In genomic region chr1:1357871-1358432, GRCh38 we compare ENCODE assay signal across 11 cellular contexts. TPM values are rescaled to one million over a fixed set of nuclear protein-coding genes. Genes with fewer than 3 reads are reported as not detected.
DNase-seq lines count a peak whose midpoint lies in the region; ATAC-seq and TF ChIP-seq lines count a peak whose summit lies in the region.
"Had no signal": no experiment of that assay in that cellular context is flagged by ENCODE, and none has a peak within 500 bp of the region (broad histone marks: within the 10 kb centered on the region; RNA-seq: fewer than 3 reads in every experiment).

No MANE protein-coding gene starts in this region.

- H3K9me3 ChIP-seq in SJSA1 (replicated peaks): no peaks in the 10 kb centered on the region
- H3K9me3 ChIP-seq in left ventricle myocardium inferior (replicated peaks): no peaks in the 10 kb centered on the region
- no peaks in the 10 kb centered on the region for H3K9me3 ChIP-seq in osteoblast (ENCODE audit: low read depth, low read length)
- no peaks in the 10 kb centered on the region for H3K9me3 ChIP-seq in OCI-LY7 (ENCODE audit: low read length)
- H3K9me3 ChIP-seq: pancreas had no signal

- peaks cover 53% of the 10 kb centered on the region for H3K4me1 ChIP-seq in SJSA1 (replicated peaks)
- peaks cover 73% of the 10 kb centered on the region for H3K4me1 ChIP-seq in left ventricle myocardium inferior
- peaks cover 45% of the 10 kb centered on the region for H3K4me1 ChIP-seq in osteoblast (ENCODE audit: insufficient read depth, low read length)
- peaks cover 6% of the 10 kb centered on the region for H3K4me1 ChIP-seq in OCI-LY7 (ENCODE audit: insufficient read depth, low read length, poor library complexity, severe bottlenecking)
- H3K4me1 ChIP-seq: pancreas had no signal

- no peak overlapping the region for H2AFZ ChIP-seq in osteoblast (ENCODE audit: low read length)
- H2AFZ ChIP-seq in OCI-LY7 (ENCODE audit: low read length): no peak overlapping the region

- H4K20me1 ChIP-seq in osteoblast (ENCODE audit: insufficient read depth, low read length): peaks cover 18% of the 10 kb centered on the region
- no peaks in the 10 kb centered on the region for H4K20me1 ChIP-seq in OCI-LY7 (ENCODE audit: insufficient read depth, low read length)

- POLR2A ChIA-PET in OCI-LY7 (lab: Charles Lee): no interaction called here

- H3K4me3 ChIP-seq in AG09309 (ENCODE audit: control insufficient read depth, low read depth, low read length) (peak overlapping the region; percentile 95), SJSA1 (peak overlapping the region; percentile 48), left ventricle myocardium inferior (peak overlapping the region; percentile 69), osteoblast (ENCODE audit: insufficient read depth, low read length) (peak overlapping the region; percentile 95), OCI-LY7 (ENCODE audit: low read depth, low read length, poor library complexity, severe bottlenecking) (no peak overlapping the region)

- DNase-seq in AG09309 (ENCODE audit: low read depth) (no peak), SJSA1 (ENCODE audit: low read depth in 1 of 2, low spot score in 2 of 2) (peak in 1 of 2 experiments; percentile 68), left ventricle myocardium inferior (no peak), osteoblast (ENCODE audit: insufficient read length, low spot score, missing footprints) (peak; percentile 90), DMS79 treated with DMSO at 0.1 percent for 48 hours (lab: John Stamatoyannopoulos, UW) (no peak), epidermal melanocyte (ENCODE audit: insufficient read length, low spot score) (no peak), OCI-LY7 (ENCODE audit: low spot score) (no peak)
- DNase-seq: effector memory CD8-positive, alpha-beta T cell; NCI-H526 had no signal

- H3K27ac ChIP-seq in SJSA1: peak overlapping the region; percentile 90
- H3K27ac ChIP-seq in left ventricle myocardium inferior (replicated peaks): peak overlapping the region; percentile 84
- H3K27ac ChIP-seq in osteoblast (ENCODE audit: low read depth, low read length): peak overlapping the region; percentile 85
- no peak overlapping the region for H3K27ac ChIP-seq in OCI-LY7 (ENCODE audit: low read depth, low read length, poor library complexity, severe bottlenecking)

- H3K27me3 ChIP-seq in SJSA1 (replicated peaks): no peaks in the 10 kb centered on the region
- H3K27me3 ChIP-seq in left ventricle myocardium inferior (ENCODE audit: low read depth): peaks cover 82% of the 10 kb centered on the region
- no peaks in the 10 kb centered on the region for H3K27me3 ChIP-seq in osteoblast (ENCODE audit: insufficient read depth, low read length)
- H3K27me3 ChIP-seq: pancreas had no signal

- CTCF ChIA-PET in OCI-LY7 (lab: Charles Lee; ENCODE audit: unreplicated experiment): no interaction called here

- peaks cover 24% of the 10 kb centered on the region for H3K36me3 ChIP-seq in SJSA1
- no peaks in the 10 kb centered on the region for H3K36me3 ChIP-seq in left ventricle myocardium inferior
- peaks cover 18% of the 10 kb centered on the region for H3K36me3 ChIP-seq in osteoblast (ENCODE audit: insufficient read depth, low read length)
- no peaks in the 10 kb centered on the region for H3K36me3 ChIP-seq in OCI-LY7 (ENCODE audit: insufficient read depth, low read length)
- H3K36me3 ChIP-seq: pancreas had no signal

- BruUV-seq in OCI-LY7 (replicated peaks; lab: Mats Ljungman, UMichigan): no TSS peak

- no peak for ATAC-seq in GM21717 (IDR thresholded peaks at IDR 0.05; ENCODE audit: unreplicated experiment)
- ATAC-seq: effector memory CD8-positive, alpha-beta T cell had no signal

- H3K4me2 ChIP-seq in osteoblast (ENCODE audit: insufficient read depth, low read length): peak overlapping the region; percentile 89
- H3K4me2 ChIP-seq in OCI-LY7 (ENCODE audit: low read length): no peak overlapping the region

- no peaks in the 10 kb centered on the region for H3K9me2 ChIP-seq in OCI-LY7 (ENCODE audit: insufficient read depth, low read length)

- H3K79me2 ChIP-seq in osteoblast (ENCODE audit: insufficient read depth, low read length) (peaks cover 56% of the 10 kb centered on the region), OCI-LY7 (ENCODE audit: insufficient read depth, low read depth, low read length) (no peaks in the 10 kb centered on the region)

- intact Hi-C loops in left ventricle myocardium inferior (cut with micrococcal nuclease) (no loop called here), OCI-LY7 (cut with micrococcal nuclease; ENCODE audit: unreplicated experiment) (no loop called here)

- TF ChIP-seq CTCF in AG09309 (IDR thresholded peaks at IDR 0.05; ENCODE audit: control insufficient read depth, insufficient read depth, low read depth, low read length, missing control alignments) (no peak), left ventricle myocardium inferior (IDR thresholded peaks at IDR 0.05; ENCODE audit: borderline replicate concordance) (no peak), osteoblast (IDR thresholded peaks at IDR 0.05; ENCODE audit: extremely low read depth, low read depth, low read length) (no peak), OCI-LY7 (conservative IDR thresholded peaks at IDR 0.05; ENCODE audit: low read length) (no peak)

RNA-seq across cellular contexts. Expression of gene MXRA8, which starts 0.4 kb away (rescaled TPM):
- total RNA-seq in SJSA1 (2014; rRNA removed; shearing (Covaris generic)): 192 and 224 TPM in 2 replicates
- total RNA-seq in left ventricle myocardium inferior (20.2 TPM), osteoblast (689 and 735 TPM in 2 replicates), OCI-LY7 (2022) (not detected in 2 replicates)
- total RNA-seq in OCI-LY7 (2014; rRNA removed; shearing (Covaris generic)): not detected in 2 replicates

RNA-seq across cellular contexts. Expression of gene DVL1, which starts 8.7 kb away (rescaled TPM):
- total RNA-seq in SJSA1 (2014; rRNA removed; shearing (Covaris generic)): 85.2 and 95.9 TPM in 2 replicates
- total RNA-seq in left ventricle myocardium inferior (93.0 TPM), osteoblast (73.5 and 81.9 TPM in 2 replicates), OCI-LY7 (2022) (27.8 and 30.7 TPM in 2 replicates)
- total RNA-seq in OCI-LY7 (2014; rRNA removed; shearing (Covaris generic)): 41.7 and 47.1 TPM in 2 replicates

RNA-seq across cellular contexts. Expression of gene AURKAIP1, which starts 17.1 kb away (rescaled TPM):
- 180 and 360 TPM in 2 replicates for total RNA-seq in SJSA1 (2014; rRNA removed; shearing (Covaris generic))
- total RNA-seq in left ventricle myocardium inferior (219 TPM), osteoblast (64.8 and 74.6 TPM in 2 replicates), OCI-LY7 (2022) (145 and 172 TPM in 2 replicates)
- total RNA-seq in OCI-LY7 (2014; rRNA removed; shearing (Covaris generic)): 156 and 163 TPM in 2 replicates

RNA-seq across cellular contexts. Expression of gene TAS1R3, which starts 26.9 kb away (rescaled TPM):
- total RNA-seq in SJSA1 (2014; rRNA removed; shearing (Covaris generic)): 0.03 and 0.16 TPM in 2 replicates
- total RNA-seq in left ventricle myocardium inferior (0.93 TPM), osteoblast (under 0.01 TPM in 2 replicates), OCI-LY7 (2022) (0.99 and 1.2 TPM in 2 replicates)
- total RNA-seq in OCI-LY7 (2014; rRNA removed; shearing (Covaris generic)): 0.41 and 1.1 TPM in 2 replicates

RNA-seq across cellular contexts. Expression of gene CPTP, which starts 33.4 kb away (rescaled TPM):
- total RNA-seq in SJSA1 (2014; rRNA removed; shearing (Covaris generic)): 29.4 and 39.2 TPM in 2 replicates
- total RNA-seq in left ventricle myocardium inferior (99.2 TPM), osteoblast (12.7 and 13.8 TPM in 2 replicates), OCI-LY7 (2022) (20.3 and 20.6 TPM in 2 replicates)
- 16.6 and 18.5 TPM in 2 replicates for total RNA-seq in OCI-LY7 (2014; rRNA removed; shearing (Covaris generic))

Comparison
In these comparisons a context has a peak if more than half of its experiments do, and no peak if none do; other contexts are left out.
1. RNA of gene MXRA8, which starts 0.4 kb away (total RNA-seq): 689 to 735 TPM in osteoblast, 192 to 224 TPM in SJSA1 and 20.2 TPM in left ventricle myocardium inferior (single experiment); not detected in OCI-LY7; every median in the first group is over 10 times any median in the second.